ENCODE assay signal across 8 cellular contexts in genomic region chr10:86755454-86755739, GRCh38. TPM values are rescaled to one million over a fixed set of nuclear protein-coding genes. Genes with fewer than 3 reads are reported as not detected.
DNase-seq lines count a peak whose midpoint lies in the region; ATAC-seq and TF ChIP-seq lines count a peak whose summit lies in the region.

No MANE protein-coding gene starts in this region.

- DNase-seq in AG09309 (ENCODE audit: low read depth) (no peak), breast epithelium (ENCODE audit: low spot score in 2 of 2) (no peak), mucosa of gallbladder (ENCODE audit: low spot score) (no peak), pons (ENCODE audit: low spot score) (no peak)
- DNase-seq in activated CD8-positive, alpha-beta memory T cell treated with anti-CD3 and anti-CD28 coated beads for 24 hours, result no peak

- intact Hi-C loops in breast epithelium (cut with DNase I; ENCODE audit: low total_unique reads), result no loop called here

- ATAC-seq in HG03378 (IDR thresholded peaks at IDR 0.05; ENCODE audit: unreplicated experiment), result peak; percentile 13
- ATAC-seq in HG03025 (IDR thresholded peaks at IDR 0.05; ENCODE audit: low FRiP score, unreplicated experiment), result no peak

- no peaks in the 10 kb centered on the region for H3K9me3 ChIP-seq in breast epithelium
- H3K9me3 ChIP-seq in mucosa of rectum (ENCODE audit: control insufficient read depth in 2 of 2, low read length in 2 of 2), result no peaks in the 10 kb centered on the region

- peak overlapping the region; percentile 89 for H3K4me3 ChIP-seq in AG09309 (ENCODE audit: control insufficient read depth, low read depth, low read length)
- H3K4me3 ChIP-seq in breast epithelium, result peak overlapping the region; percentile 63 to 93 (median 81)
- peak overlapping the region; percentile 74 to 84 for H3K4me3 ChIP-seq in mucosa of rectum (ENCODE audit: low read length in 2 of 2)

- TF ChIP-seq POLR2A in breast epithelium (IDR thresholded peaks at IDR 0.05), result no peak

- no peaks in the 10 kb centered on the region for H3K27me3 ChIP-seq in breast epithelium
- H3K27me3 ChIP-seq in mucosa of rectum (ENCODE audit: control insufficient read depth in 2 of 2, insufficient read depth in 2 of 2, low read length in 2 of 2), result no peaks in the 10 kb centered on the region

- H3K9ac ChIP-seq in mucosa of rectum (ENCODE audit: low read depth in 1 of 2, low read length in 2 of 2), result peak overlapping the region; percentile 76 to 94

- H3K36me3 ChIP-seq in breast epithelium, result no peaks in the 10 kb centered on the region
- no peaks in the 10 kb centered on the region for H3K36me3 ChIP-seq in mucosa of rectum (ENCODE audit: control insufficient read depth in 2 of 2, insufficient read depth in 2 of 2, low read length in 2 of 2)

- H3K4me1 ChIP-seq in breast epithelium, result no peaks in the 10 kb centered on the region
- peaks cover 18 to 26% of the 10 kb centered on the region in 2 donors for H3K4me1 ChIP-seq in mucosa of rectum (ENCODE audit: control insufficient read depth in 2 of 2, insufficient read depth in 2 of 2, low read length in 2 of 2)

- TF ChIP-seq CTCF in AG09309 (IDR thresholded peaks at IDR 0.05; ENCODE audit: control insufficient read depth, insufficient read depth, low read depth, low read length, missing control alignments), result no peak
- TF ChIP-seq CTCF in breast epithelium (IDR thresholded peaks at IDR 0.05), result no peak

- H3K27ac ChIP-seq in breast epithelium (peak overlapping the region; percentile 95 to 97), mucosa of rectum (ENCODE audit: low read depth in 2 of 2, low read length in 2 of 2) (peak overlapping the region; percentile 91 to 92)

RNA-seq across cellular contexts. Expression of gene BMPR1A, which starts 1.0 kb away (rescaled TPM):
- total RNA-seq in breast epithelium (10 to 100 TPM; 49.8 to 87.2 (median 57.4) TPM), mucosa of gallbladder (55.3 TPM)
